ENCODE assay signal across 2 cellular contexts in genomic region chr2:27053321-27053720, GRCh38.
TF ChIP-seq lines count a peak whose summit lies in the region.

No MANE protein-coding gene starts in this region.

TF ChIP-seq in GM23338, 12 proteins besides CTCF, POLR2A, EP300 and RAD21:
- TF ChIP-seq POLR2AphosphoS5 (IDR thresholded peaks at IDR 0.05; ENCODE audit: low read depth): no peak
- TF ChIP-seq ZNF331 (CRISPR knock-in tag; IDR thresholded peaks at IDR 0.05; ENCODE audit: low read depth): no peak
- no peak for TF ChIP-seq JUNB (IDR thresholded peaks at IDR 0.05; ENCODE audit: unreplicated experiment)
- TF ChIP-seq, protein P1, sequence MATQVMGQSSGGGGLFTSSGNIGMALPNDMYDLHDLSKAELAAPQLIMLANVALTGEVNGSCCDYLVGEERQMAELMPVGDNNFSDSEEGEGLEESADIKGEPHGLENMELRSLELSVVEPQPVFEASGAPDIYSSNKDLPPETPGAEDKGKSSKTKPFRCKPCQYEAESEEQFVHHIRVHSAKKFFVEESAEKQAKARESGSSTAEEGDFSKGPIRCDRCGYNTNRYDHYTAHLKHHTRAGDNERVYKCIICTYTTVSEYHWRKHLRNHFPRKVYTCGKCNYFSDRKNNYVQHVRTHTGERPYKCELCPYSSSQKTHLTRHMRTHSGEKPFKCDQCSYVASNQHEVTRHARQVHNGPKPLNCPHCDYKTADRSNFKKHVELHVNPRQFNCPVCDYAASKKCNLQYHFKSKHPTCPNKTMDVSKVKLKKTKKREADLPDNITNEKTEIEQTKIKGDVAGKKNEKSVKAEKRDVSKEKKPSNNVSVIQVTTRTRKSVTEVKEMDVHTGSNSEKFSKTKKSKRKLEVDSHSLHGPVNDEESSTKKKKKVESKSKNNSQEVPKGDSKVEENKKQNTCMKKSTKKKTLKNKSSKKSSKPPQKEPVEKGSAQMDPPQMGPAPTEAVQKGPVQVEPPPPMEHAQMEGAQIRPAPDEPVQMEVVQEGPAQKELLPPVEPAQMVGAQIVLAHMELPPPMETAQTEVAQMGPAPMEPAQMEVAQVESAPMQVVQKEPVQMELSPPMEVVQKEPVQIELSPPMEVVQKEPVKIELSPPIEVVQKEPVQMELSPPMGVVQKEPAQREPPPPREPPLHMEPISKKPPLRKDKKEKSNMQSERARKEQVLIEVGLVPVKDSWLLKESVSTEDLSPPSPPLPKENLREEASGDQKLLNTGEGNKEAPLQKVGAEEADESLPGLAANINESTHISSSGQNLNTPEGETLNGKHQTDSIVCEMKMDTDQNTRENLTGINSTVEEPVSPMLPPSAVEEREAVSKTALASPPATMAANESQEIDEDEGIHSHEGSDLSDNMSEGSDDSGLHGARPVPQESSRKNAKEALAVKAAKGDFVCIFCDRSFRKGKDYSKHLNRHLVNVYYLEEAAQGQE (IDR thresholded peaks at IDR 0.05; ENCODE audit: unreplicated experiment): no peak
- TF ChIP-seq CREB1 (CRISPR knock-in tag; IDR thresholded peaks at IDR 0.05; ENCODE audit: low read depth): no peak
- TF ChIP-seq EZH2phosphoT487 (IDR thresholded peaks at IDR 0.05; ENCODE audit: unreplicated experiment): no peak
- no peak for TF ChIP-seq ETS1 (IDR thresholded peaks at IDR 0.05)
- no peak for TF ChIP-seq ZNF114 (CRISPR knock-in tag; IDR thresholded peaks at IDR 0.05)
- TF ChIP-seq EZH2 (IDR thresholded peaks at IDR 0.05; ENCODE audit: low read depth, unreplicated experiment): no peak
- TF ChIP-seq, protein P2, sequence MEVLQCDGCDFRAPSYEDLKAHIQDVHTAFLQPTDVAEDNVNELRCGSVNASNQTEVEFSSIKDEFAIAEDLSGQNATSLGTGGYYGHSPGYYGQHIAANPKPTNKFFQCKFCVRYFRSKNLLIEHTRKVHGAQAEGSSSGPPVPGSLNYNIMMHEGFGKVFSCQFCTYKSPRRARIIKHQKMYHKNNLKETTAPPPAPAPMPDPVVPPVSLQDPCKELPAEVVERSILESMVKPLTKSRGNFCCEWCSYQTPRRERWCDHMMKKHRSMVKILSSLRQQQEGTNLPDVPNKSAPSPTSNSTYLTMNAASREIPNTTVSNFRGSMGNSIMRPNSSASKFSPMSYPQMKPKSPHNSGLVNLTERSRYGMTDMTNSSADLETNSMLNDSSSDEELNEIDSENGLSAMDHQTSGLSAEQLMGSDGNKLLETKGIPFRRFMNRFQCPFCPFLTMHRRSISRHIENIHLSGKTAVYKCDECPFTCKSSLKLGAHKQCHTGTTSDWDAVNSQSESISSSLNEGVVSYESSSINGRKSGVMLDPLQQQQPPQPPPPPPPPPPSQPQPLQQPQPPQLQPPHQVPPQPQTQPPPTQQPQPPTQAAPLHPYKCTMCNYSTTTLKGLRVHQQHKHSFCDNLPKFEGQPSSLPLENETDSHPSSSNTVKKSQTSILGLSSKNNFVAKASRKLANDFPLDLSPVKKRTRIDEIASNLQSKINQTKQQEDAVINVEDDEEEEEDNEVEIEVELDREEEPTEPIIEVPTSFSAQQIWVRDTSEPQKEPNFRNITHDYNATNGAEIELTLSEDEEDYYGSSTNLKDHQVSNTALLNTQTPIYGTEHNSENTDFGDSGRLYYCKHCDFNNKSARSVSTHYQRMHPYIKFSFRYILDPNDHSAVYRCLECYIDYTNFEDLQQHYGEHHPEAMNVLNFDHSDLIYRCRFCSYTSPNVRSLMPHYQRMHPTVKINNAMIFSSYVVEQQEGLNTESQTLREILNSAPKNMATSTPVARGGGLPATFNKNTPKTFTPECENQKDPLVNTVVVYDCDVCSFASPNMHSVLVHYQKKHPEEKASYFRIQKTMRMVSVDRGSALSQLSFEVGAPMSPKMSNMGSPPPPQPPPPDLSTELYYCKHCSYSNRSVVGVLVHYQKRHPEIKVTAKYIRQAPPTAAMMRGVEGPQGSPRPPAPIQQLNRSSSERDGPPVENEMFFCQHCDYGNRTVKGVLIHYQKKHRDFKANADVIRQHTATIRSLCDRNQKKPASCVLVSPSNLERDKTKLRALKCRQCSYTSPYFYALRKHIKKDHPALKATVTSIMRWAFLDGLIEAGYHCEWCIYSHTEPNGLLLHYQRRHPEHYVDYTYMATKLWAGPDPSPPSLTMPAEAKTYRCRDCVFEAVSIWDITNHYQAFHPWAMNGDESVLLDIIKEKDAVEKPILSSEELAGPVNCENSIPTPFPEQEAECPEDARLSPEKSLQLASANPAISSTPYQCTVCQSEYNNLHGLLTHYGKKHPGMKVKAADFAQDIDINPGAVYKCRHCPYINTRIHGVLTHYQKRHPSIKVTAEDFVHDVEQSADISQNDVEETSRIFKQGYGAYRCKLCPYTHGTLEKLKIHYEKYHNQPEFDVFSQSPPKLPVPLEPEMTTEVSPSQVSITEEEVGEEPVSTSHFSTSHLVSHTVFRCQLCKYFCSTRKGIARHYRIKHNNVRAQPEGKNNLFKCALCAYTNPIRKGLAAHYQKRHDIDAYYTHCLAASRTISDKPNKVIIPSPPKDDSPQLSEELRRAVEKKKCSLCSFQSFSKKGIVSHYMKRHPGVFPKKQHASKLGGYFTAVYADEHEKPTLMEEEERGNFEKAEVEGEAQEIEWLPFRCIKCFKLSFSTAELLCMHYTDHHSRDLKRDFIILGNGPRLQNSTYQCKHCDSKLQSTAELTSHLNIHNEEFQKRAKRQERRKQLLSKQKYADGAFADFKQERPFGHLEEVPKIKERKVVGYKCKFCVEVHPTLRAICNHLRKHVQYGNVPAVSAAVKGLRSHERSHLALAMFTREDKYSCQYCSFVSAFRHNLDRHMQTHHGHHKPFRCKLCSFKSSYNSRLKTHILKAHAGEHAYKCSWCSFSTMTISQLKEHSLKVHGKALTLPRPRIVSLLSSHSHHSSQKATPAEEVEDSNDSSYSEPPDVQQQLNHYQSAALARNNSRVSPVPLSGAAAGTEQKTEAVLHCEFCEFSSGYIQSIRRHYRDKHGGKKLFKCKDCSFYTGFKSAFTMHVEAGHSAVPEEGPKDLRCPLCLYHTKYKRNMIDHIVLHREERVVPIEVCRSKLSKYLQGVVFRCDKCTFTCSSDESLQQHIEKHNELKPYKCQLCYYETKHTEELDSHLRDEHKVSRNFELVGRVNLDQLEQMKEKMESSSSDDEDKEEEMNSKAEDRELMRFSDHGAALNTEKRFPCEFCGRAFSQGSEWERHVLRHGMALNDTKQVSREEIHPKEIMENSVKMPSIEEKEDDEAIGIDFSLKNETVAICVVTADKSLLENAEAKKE (CRISPR knock-in tag; IDR thresholded peaks at IDR 0.05): no peak
- TF ChIP-seq STAT1 (IDR thresholded peaks at IDR 0.05; ENCODE audit: unreplicated experiment): no peak
- TF ChIP-seq NANOG (IDR thresholded peaks at IDR 0.05; ENCODE audit: borderline replicate concordance): no peak
TF ChIP-seq in GM23338: peak in this region for 0.

TF ChIP-seq in K562, 482 proteins besides CTCF, POLR2A, EP300 and RAD21:
- TF ChIP-seq CEBPG (CRISPR knock-in tag; IDR thresholded peaks at IDR 0.05) (0 out of 2 replicates have a peak, but pooled peaks have one; percentile 9), CEBPG (tag; conservative IDR thresholded peaks at IDR 0.05 in 1 of 2, IDR thresholded peaks at IDR 0.05 in 1 of 2) (no peak), HOXB6 (CRISPR knock-in tag; IDR thresholded peaks at IDR 0.05; ENCODE audit: borderline replicate concordance) (no peak), ZNF124 (CRISPR knock-in tag; IDR thresholded peaks at IDR 0.05) (no peak), SP1 (CRISPR knock-in tag; IDR thresholded peaks at IDR 0.05) (0 out of 2 replicates have a peak, but pooled peaks have one; percentile 21)
